Comparison of ENCODE assay signal across 33 cellular contexts in genomic region chr11:107587306-107587979, GRCh38. TPM values are rescaled to one million over a fixed set of nuclear protein-coding genes. Genes with fewer than 3 reads are reported as not detected.
DNase-seq lines count a peak whose midpoint lies in the region; ATAC-seq and TF ChIP-seq lines count a peak whose summit lies in the region.
"Had no signal": no experiment of that assay in that cellular context is flagged by ENCODE, and none has a peak within 500 bp of the region (broad histone marks: within the 10 kb centered on the region; RNA-seq: fewer than 3 reads in every experiment).

No MANE protein-coding gene starts in this region.

- no peak overlapping the region for H2BK20ac ChIP-seq in IMR-90 (ENCODE audit: low read depth, low read length)

- H3K56ac ChIP-seq in IMR-90 (ENCODE audit: extremely low read depth, insufficient read depth, low read length) = no peak overlapping the region

- H3K4ac ChIP-seq in IMR-90 (ENCODE audit: low read depth, low read length) (no peak overlapping the region), mesenchymal stem cell (ENCODE audit: low read depth in 1 of 2, low read length in 2 of 2) (no peak overlapping the region)

- H4K91ac ChIP-seq in IMR-90 (ENCODE audit: insufficient read depth, low read depth, low read length) = no peak overlapping the region
- H4K91ac ChIP-seq in mesenchymal stem cell (ENCODE audit: low read length) = no peak overlapping the region

- dilution Hi-C loops in IMR-90 (cut with HindIII; ENCODE audit: low sequenced_read_pairs, unreplicated experiment) = no loop called here

- H3K9me3 ChIP-seq in IMR-90 (ENCODE audit: control insufficient read depth, insufficient read depth, low read length) (no peaks in the 10 kb centered on the region), mesenchymal stem cell (ENCODE audit: control insufficient read depth, low read length) (no peaks in the 10 kb centered on the region), osteoblast (ENCODE audit: low read depth, low read length) (no peaks in the 10 kb centered on the region)
- H3K9me3 ChIP-seq: colonic mucosa, heart right ventricle, SJSA1 had no signal

- H3K18ac ChIP-seq in IMR-90 (ENCODE audit: low read depth, low read length) (peak overlapping the region; percentile 24; the same call in 1 of the 2 replicates), mesenchymal stem cell (ENCODE audit: low read depth in 1 of 2, low read length in 2 of 2) (no peak overlapping the region)

- no TSS peak for BruUV-seq in IMR-90 (replicated peaks; lab: Mats Ljungman, UMichigan)

- H2AFZ ChIP-seq in IMR-90 (replicated peaks; ENCODE audit: low read length, poor library complexity) = no peak overlapping the region
- H2AFZ ChIP-seq in mesenchymal stem cell (ENCODE audit: low read depth, low read length) = no peak overlapping the region
- H2AFZ ChIP-seq in osteoblast (ENCODE audit: low read length) = no peak overlapping the region

- H2AK9ac ChIP-seq in IMR-90 (replicated peaks; ENCODE audit: low read depth, low read length, poor library complexity) = no peak overlapping the region

- no peak overlapping the region for H3K27ac ChIP-seq in IMR-90 (ENCODE audit: insufficient read depth, low read length)
- H3K27ac ChIP-seq in mesenchymal stem cell (ENCODE audit: low read length, poor library complexity, severe bottlenecking) = no peak overlapping the region
- no peak overlapping the region for H3K27ac ChIP-seq in osteoblast (ENCODE audit: low read depth, low read length)
- H3K27ac ChIP-seq: C4-2B, colonic mucosa, heart right ventricle, SJSA1, VCaP had no signal

- POLR2A ChIA-PET in IMR-90 (lab: Charles Lee; ENCODE audit: unreplicated experiment) = no interaction called here

- H3K4me1 ChIP-seq in IMR-90 (ENCODE audit: control insufficient read depth, insufficient read depth, low read length) = peaks cover 6% of the 10 kb centered on the region
- peaks cover 17% of the 10 kb centered on the region for H3K4me1 ChIP-seq in mesenchymal stem cell (ENCODE audit: control insufficient read depth, insufficient read depth, low read depth, low read length)
- peaks cover 5% of the 10 kb centered on the region for H3K4me1 ChIP-seq in osteoblast (ENCODE audit: insufficient read depth, low read length)
- H3K4me1 ChIP-seq: colonic mucosa had no signal

- H3K9me1 ChIP-seq in IMR-90 (ENCODE audit: insufficient read depth, low read length) = no peaks in the 10 kb centered on the region

- intact Hi-C loops in IMR-90 (cut with micrococcal nuclease) = no loop called here

- H2BK12ac ChIP-seq in mesenchymal stem cell (ENCODE audit: low read length in 2 of 2) = no peak overlapping the region

- H2BK15ac ChIP-seq in IMR-90 (ENCODE audit: low read depth, low read length) (no peak overlapping the region), mesenchymal stem cell (ENCODE audit: low read depth, poor library complexity, severe bottlenecking) (no peak overlapping the region)

- no peak for TF ChIP-seq CTCF in IMR-90 (conservative IDR thresholded peaks at IDR 0.05; ENCODE audit: low read depth, low read length)
- TF ChIP-seq CTCF in cardiac fibroblast (IDR thresholded peaks at IDR 0.05; ENCODE audit: low read depth, low read length) = no peak
- TF ChIP-seq CTCF in osteoblast (IDR thresholded peaks at IDR 0.05; ENCODE audit: extremely low read depth, low read depth, low read length) = no peak

- TF ChIP-seq POLR2A in IMR-90 (IDR thresholded peaks at IDR 0.05; ENCODE audit: low read depth, low read length) = no peak

- H3K14ac ChIP-seq in IMR-90 (replicated peaks; ENCODE audit: low read depth, low read length) (no peak overlapping the region), mesenchymal stem cell (ENCODE audit: low read length in 2 of 2) (no peak overlapping the region)

- peak overlapping the region; percentile 28 for H2BK5ac ChIP-seq in IMR-90 (ENCODE audit: low read depth, low read length, poor library complexity, severe bottlenecking)
- H2BK5ac ChIP-seq in mesenchymal stem cell (ENCODE audit: low read depth, low read length, poor library complexity, severe bottlenecking) = no peak overlapping the region

- CTCF ChIA-PET in IMR-90 (lab: Yijun Ruan, JAX) = no interaction called here

- in situ Hi-C loops in IMR-90 (cut with MboI; ENCODE audit: low sequenced_read_pairs) = loop anchor here (25.0 kb wide), 1 partner anchor 1075 kb away; the partner anchor contains the start of gene DDX10

- no peak overlapping the region for H3K9ac ChIP-seq in IMR-90 (ENCODE audit: low read depth, low read length)
- no peak overlapping the region for H3K9ac ChIP-seq in mesenchymal stem cell (ENCODE audit: low read length)

- H3K27me3 ChIP-seq in IMR-90 (ENCODE audit: control insufficient read depth, insufficient read depth, low read length) = peaks cover 21% of the 10 kb centered on the region
- H3K27me3 ChIP-seq in mesenchymal stem cell (ENCODE audit: control insufficient read depth in 1 of 2, insufficient read depth in 1 of 2, low read length in 2 of 2) = peaks cover 31 to 65% of the 10 kb centered on the region in 2 experiments
- H3K27me3 ChIP-seq in osteoblast (ENCODE audit: insufficient read depth, low read length) = peaks cover 48% of the 10 kb centered on the region

- no peak overlapping the region for H2BK120ac ChIP-seq in IMR-90 (ENCODE audit: low read depth, low read length)
- peak overlapping the region; percentile 37 for H2BK120ac ChIP-seq in mesenchymal stem cell (ENCODE audit: low read depth, low read length)

- peak overlapping the region; percentile 61; the same call in 1 of the 2 replicates for H3K4me2 ChIP-seq in IMR-90 (ENCODE audit: low read depth, low read length)
- H3K4me2 ChIP-seq in mesenchymal stem cell (ENCODE audit: low read length, poor library complexity, severe bottlenecking) = no peak overlapping the region
- H3K4me2 ChIP-seq in osteoblast (ENCODE audit: insufficient read depth, low read length) = no peak overlapping the region

- H4K8ac ChIP-seq in IMR-90 (ENCODE audit: low read depth in 2 of 2, low read length in 2 of 2) (no peak overlapping the region), mesenchymal stem cell (ENCODE audit: low read length) (no peak overlapping the region)

- H3K36me3 ChIP-seq in IMR-90 (ENCODE audit: control insufficient read depth, insufficient read depth, low read length) (no peaks in the 10 kb centered on the region), mesenchymal stem cell (ENCODE audit: control insufficient read depth in 1 of 2, insufficient read depth in 2 of 2, low read depth in 1 of 2, low read length in 2 of 2) (no peaks in the 10 kb centered on the region), osteoblast (ENCODE audit: insufficient read depth, low read length) (no peaks in the 10 kb centered on the region)
- H3K36me3 ChIP-seq: colonic mucosa, heart right ventricle, SJSA1 had no signal

- DNase-seq in Daoy (ENCODE audit: low read depth) = peak; percentile 40
- DNase-seq in IMR-90 = peak; percentile 63
- peak; percentile 33 to 43 for DNase-seq in cardiac fibroblast (ENCODE audit: low read depth in 2 of 2)
- peak; percentile 69 for DNase-seq in mesenchymal stem cell
- no peak for DNase-seq in osteoblast (ENCODE audit: insufficient read length, low spot score, missing footprints)
- DNase-seq in RPMI8226 = no peak
- no peak for DNase-seq in activated gamma-delta T cell (lab: John Stamatoyannopoulos, UW)
- DNase-seq in kidney glomerular epithelial cell (lab: John Stamatoyannopoulos, UW) = no peak
- DNase-seq: ACHN; activated CD4-positive, alpha-beta T cell treated with anti-CD3 and anti-CD28 coated beads for 36 hours; amygdala; colonic mucosa; COR-L47; DMS53; effector CD4-positive, alpha-beta T cell; foreskin melanocyte; heart right ventricle; Karpas-422; NCI-H446; NCI-H748 treated with DMSO at 0.1 percent for 48 hours; T1000; trophoblast cell had no signal

- ATAC-seq in IMR-90 (ENCODE audit: low read depth) = peak; percentile 31
- ATAC-seq: activated CD4-positive, alpha-beta T cell treated with anti-CD3 and anti-CD28 coated beads for 36 hours; activated T-helper 17 cell treated with anti-CD3 and anti-CD28 coated beads, Interleukin-2, amount 50 U/mL, for 72 hours; heart right ventricle; HepG2; stimulated activated memory B cell treated with anti-CD40 and anti-IgM and Interleukin-4, amounts not matched to agents 10 μg/mL and 1 μg/mL and 100 μg/mL, for 72 hours had no signal

- no peak for TF ChIP-seq RAD21 in IMR-90 (IDR thresholded peaks at IDR 0.05; ENCODE audit: low read length)

- no peak overlapping the region for H3K4me3 ChIP-seq in IMR-90 (ENCODE audit: insufficient read depth, low read depth, low read length)
- no peak overlapping the region for H3K4me3 ChIP-seq in cardiac fibroblast (replicated peaks in 1 of 2; ENCODE audit: low read depth in 2 of 2, low read length in 2 of 2)
- H3K4me3 ChIP-seq in mesenchymal stem cell (ENCODE audit: insufficient read depth in 1 of 2, low read depth in 1 of 2, low read length in 2 of 2) = no peak overlapping the region
- H3K4me3 ChIP-seq in osteoblast (ENCODE audit: insufficient read depth, low read length) = no peak overlapping the region
- H3K4me3 ChIP-seq: colonic mucosa, heart right ventricle, lung, SJSA1 had no signal

- H2AK5ac ChIP-seq in IMR-90 (ENCODE audit: low read depth, low read length) = no peak overlapping the region
- H2AK5ac ChIP-seq in mesenchymal stem cell (ENCODE audit: low read length, severe bottlenecking) = no peak overlapping the region

- WGBS in IMR-90 (ENCODE audit: extremely low coverage in 2 of 2, insufficient read length in 1 of 2), 2 experiments = no CpG with 5 or more reads among the region's 5 CpGs
- 33% methylated on average over 5 of the region's 5 CpGs for WGBS in mesenchymal stem cell

- H4K20me1 ChIP-seq in IMR-90 (ENCODE audit: insufficient read depth, low read length) = no peaks in the 10 kb centered on the region
- H4K20me1 ChIP-seq in osteoblast (ENCODE audit: insufficient read depth, low read length) = no peaks in the 10 kb centered on the region

- H3K23ac ChIP-seq in IMR-90 (ENCODE audit: low read depth, low read length) (no peak overlapping the region), mesenchymal stem cell (ENCODE audit: low read length in 2 of 2) (no peak overlapping the region)

- no peak overlapping the region for H4K5ac ChIP-seq in IMR-90 (ENCODE audit: low read depth, low read length)

- H3K79me1 ChIP-seq in IMR-90 (ENCODE audit: low read depth in 1 of 2, low read length in 2 of 2) (no peaks in the 10 kb centered on the region), mesenchymal stem cell (replicated peaks; ENCODE audit: low read length, poor library complexity, severe bottlenecking) (no peaks in the 10 kb centered on the region)

- no peaks in the 10 kb centered on the region for H3K79me2 ChIP-seq in osteoblast (ENCODE audit: insufficient read depth, low read length)

RNA-seq across cellular contexts. Expression of gene ELMOD1, which starts 3.5 kb away (rescaled TPM):
- 1.0 and 2.6 TPM in 2 replicates for total RNA-seq in Daoy (2014; rRNA removed; shearing (Covaris generic))
- 0.18 and 0.28 TPM in 2 replicates for total RNA-seq in IMR-90 (2012; rRNA removed)
- polyA plus RNA-seq in IMR-90 (2012; rRNA removed) = 0.22 and 0.29 TPM in 2 replicates
- 0.09 and 0.11 TPM in 2 replicates for polyA plus RNA-seq in IMR-90 (2012; cell fraction: cytosol; rRNA removed)
- polyA plus RNA-seq in IMR-90 (2012; cell fraction: nucleus; rRNA removed; ENCODE audit: low replicate concordance) = 0.09 and 0.61 TPM in 2 replicates
- 0.08 TPM for polyA plus RNA-seq in mesenchymal stem cell (2013, experiment 1 of 2)
- polyA plus RNA-seq in mesenchymal stem cell (2013, experiment 2 of 2) = 0.11 TPM
- total RNA-seq in osteoblast = under 0.01 TPM in 2 replicates
- total RNA-seq: activated CD4-positive, alpha-beta T cell treated with anti-CD3 and anti-CD28 coated beads for 36 hours; activated T-helper 17 cell treated with anti-CD3 and anti-CD28 coated beads, Interleukin-2, amount 50 U/mL, for 72 hours; epithelial cell of proximal tubule; HepG2; mucosa of gallbladder; omental fat pad; subcutaneous adipose tissue had no signal
- polyA plus RNA-seq: HepG2 had no signal

RNA-seq across cellular contexts. Expression of gene ALKBH8, which starts 21.9 kb away (rescaled TPM):
- total RNA-seq in Daoy (2014; rRNA removed; shearing (Covaris generic)) = 13.6 and 17.7 TPM in 2 replicates
- total RNA-seq in IMR-90 (2012; rRNA removed) (6.6 and 12.5 TPM in 2 replicates), osteoblast (6.2 and 7.7 TPM in 2 replicates)
- polyA plus RNA-seq in IMR-90 (2012; rRNA removed) = 2.4 and 3.0 TPM in 2 replicates
- polyA plus RNA-seq in IMR-90 (2012; cell fraction: cytosol; rRNA removed) = 0.44 and 0.47 TPM in 2 replicates
- 0.64 and 3.9 TPM in 2 replicates for polyA plus RNA-seq in IMR-90 (2012; cell fraction: nucleus; rRNA removed; ENCODE audit: low replicate concordance)
- 4.4 TPM for polyA plus RNA-seq in mesenchymal stem cell (2013, experiment 1 of 2)
- 3.9 TPM for polyA plus RNA-seq in mesenchymal stem cell (2013, experiment 2 of 2)

Comparison
In these comparisons a context has a peak if more than half of its experiments do, and no peak if none do; other contexts are left out.
1. DNase-seq: peak in Daoy (single experiment), IMR-90 (single experiment), cardiac fibroblast (2 of 2) and mesenchymal stem cell (single experiment); none in osteoblast (single experiment), RPMI8226 (single experiment), activated gamma-delta T cell (single experiment) and kidney glomerular epithelial cell (single experiment).